ENCODE assay signal across 8 cellular contexts in the genomic region with DNA sequence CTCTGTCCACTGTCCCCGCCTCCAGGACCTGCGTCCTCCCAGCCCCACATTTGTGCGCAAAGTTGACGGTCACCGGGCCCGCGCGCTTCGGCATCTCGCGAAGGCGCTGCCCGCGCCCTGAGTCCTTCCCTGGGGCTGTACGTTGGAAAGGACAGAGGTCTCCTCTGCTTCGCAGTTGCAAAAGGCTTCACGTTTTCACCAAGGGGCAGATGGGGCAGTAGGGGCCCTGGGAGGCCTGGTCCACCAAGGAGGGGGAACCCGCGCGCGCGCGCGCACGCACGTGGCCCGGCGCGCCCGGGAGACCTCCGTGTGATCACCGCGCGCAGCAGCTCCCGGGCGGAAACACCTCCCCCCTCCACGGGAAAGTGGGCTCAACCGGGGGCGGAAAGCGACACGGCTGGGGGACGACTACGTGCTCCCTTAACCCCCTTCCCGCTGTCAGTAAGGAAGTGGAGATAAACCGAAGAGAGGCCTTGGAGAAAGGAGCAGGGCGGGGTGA. TPM values are rescaled to one million over a fixed set of nuclear protein-coding genes. Genes with fewer than 3 reads are reported as not detected.
A peak's percentile ranks its signal among the peaks of the same experiment; 100 is the strongest.
DNase-seq lines count a peak whose midpoint lies in the region; FAIRE-seq and TF ChIP-seq lines count a peak whose summit lies in the region.

No MANE protein-coding gene starts in this region.

- no CpG with 5 or more reads among the region's 46 CpGs for WGBS in iPS DF 6.9 (ENCODE audit: insufficient coverage, insufficient read length)
- WGBS in small intestine, 3 donors, result 3 to 18% (median 15%) methylated on average over 33 to 46 of the region's 46 CpGs

- no peaks in the 10 kb centered on the region for H3K9me3 ChIP-seq in iPS DF 6.9 (ENCODE audit: control insufficient read depth, insufficient read depth, low read length)
- no peaks in the 10 kb centered on the region for H3K9me3 ChIP-seq in small intestine (ENCODE audit: control insufficient read depth, low read depth)

- TF ChIP-seq POLR2A in NB4 (IDR thresholded peaks at IDR 0.05; ENCODE audit: extremely low read depth, insufficient read length), result peak; percentile 38

- H3K4me1 ChIP-seq in iPS DF 6.9 (ENCODE audit: control insufficient read depth, insufficient read depth, low read length) (peaks cover 19% of the 10 kb centered on the region), small intestine (ENCODE audit: control insufficient read depth in 2 of 2, insufficient read depth in 1 of 2, low read depth in 1 of 2, low read length in 1 of 2) (peaks cover 4 to 5% of the 10 kb centered on the region in 2 donors)

- H3K27ac ChIP-seq in iPS DF 6.9 (ENCODE audit: low read length) (no peak overlapping the region), small intestine (ENCODE audit: low read depth in 1 of 2, low read length in 1 of 2) (peak overlapping the region; percentile 34 to 99)

- no peaks in the 10 kb centered on the region for H3K36me3 ChIP-seq in iPS DF 6.9 (ENCODE audit: control insufficient read depth, insufficient read depth, low read length)
- H3K36me3 ChIP-seq in small intestine (ENCODE audit: control insufficient read depth in 2 of 2, insufficient read depth in 2 of 2, low read length in 2 of 2), result no peaks in the 10 kb centered on the region

- H3K27me3 ChIP-seq in iPS DF 6.9 (ENCODE audit: control insufficient read depth, insufficient read depth, low read length) (no peaks in the 10 kb centered on the region), small intestine (ENCODE audit: control insufficient read depth in 2 of 2, insufficient read depth in 2 of 2, low read length in 2 of 2) (no peaks in the 10 kb centered on the region)

- TF ChIP-seq CTCF in NB4 (IDR thresholded peaks at IDR 0.05; ENCODE audit: low read depth, low read length), result no peak

- FAIRE-seq in small intestine (lab: Jason Lieb, UNC), result no peak

- peak overlapping the region; percentile 67 for H3K4me3 ChIP-seq in NB4 (ENCODE audit: low read depth, low read length)
- peak overlapping the region; percentile 40; the same call in 1 of the 2 replicates for H3K4me3 ChIP-seq in iPS DF 6.9 (ENCODE audit: low read length)
- peak overlapping the region; percentile 40 to 50 for H3K4me3 ChIP-seq in small intestine (ENCODE audit: low read depth in 1 of 2, low read length in 2 of 2)

- DNase-seq in activated CD4-positive, alpha-beta T cell treated with anti-CD3 and anti-CD28 coated beads for 4 hours, result peak; percentile 42 to 63
- no peak for DNase-seq in activated CD4-positive, alpha-beta T cell treated with anti-CD3 and anti-CD28 coated beads for 1 hour
- peak; percentile 87 for DNase-seq in NB4 (ENCODE audit: low read depth)
- peak; percentile 43 for DNase-seq in activated naive CD8-positive, alpha-beta T cell treated with anti-CD3 and anti-CD28 coated beads, Interleukin-2, amount 50 U/mL, for 16 hours (ENCODE audit: low read depth, low spot score)
- DNase-seq in iPS DF 6.9 (ENCODE audit: low read depth, low spot score), result no peak
- no peak for DNase-seq in small intestine
- DNase-seq in NCI-H2107 (lab: John Stamatoyannopoulos, UW), result no peak
- DNase-seq in NCI-H146 treated with DMSO at 0.1 percent for 48 hours (lab: John Stamatoyannopoulos, UW; ENCODE audit: unreplicated experiment), result no peak

RNA-seq across cellular contexts. Expression of a gene that starts 21.9 kb away (rescaled TPM):
- not detected for polyA plus RNA-seq in small intestine

Comparison
In these comparisons a context has a peak if more than half of its experiments do, and no peak if none do; other contexts are left out.
1. DNase-seq: peak in activated CD4-positive, alpha-beta T cell treated with anti-CD3 and anti-CD28 coated beads for 4 hours (2 of 2), NB4 (single experiment) and activated naive CD8-positive, alpha-beta T cell treated with anti-CD3 and anti-CD28 coated beads, Interleukin-2, amount 50 U/mL, for 16 hours (single experiment); none in activated CD4-positive, alpha-beta T cell treated with anti-CD3 and anti-CD28 coated beads for 1 hour (single experiment), iPS DF 6.9 (single experiment), small intestine (single experiment), NCI-H2107 (single experiment) and NCI-H146 treated with DMSO at 0.1 percent for 48 hours (single experiment).
2. Peak in every context shown above with its lines, with median percentiles within 50 percentile points of each other: H3K4me3 ChIP-seq.